In genomic region chr1:240492832-240493440, GRCh38 we compare ENCODE assay signal across 9 cellular contexts.
DNase-seq lines count a peak whose midpoint lies in the region; ATAC-seq and TF ChIP-seq lines count a peak whose summit lies in the region.
"Had no signal": no experiment of that assay in that cellular context is flagged by ENCODE, and none has a peak within 500 bp of the region (broad histone marks: within the 10 kb centered on the region; RNA-seq: fewer than 3 reads in every experiment).

No MANE protein-coding gene starts in this region.

- POLR2A ChIA-PET in CD8-positive, alpha-beta T cell (lab: Charles Lee) = no interaction called here

- H2AFZ ChIP-seq in mesenchymal stem cell (ENCODE audit: low read depth, low read length) = peak overlapping the region; percentile 33

- H3K4me1 Mint-ChIP-seq in CD8-positive, alpha-beta T cell (ENCODE audit: low read depth) = no peaks in the 10 kb centered on the region

- no peaks in the 10 kb centered on the region for H3K27me3 ChIP-seq in CD8-positive, alpha-beta T cell (ENCODE audit: insufficient read depth, low read length)
- H3K27me3 ChIP-seq in mesenchymal stem cell (ENCODE audit: control insufficient read depth in 1 of 2, insufficient read depth in 1 of 2, low read length in 2 of 2) = no peaks in the 10 kb centered on the region

- H3K9ac ChIP-seq in mesenchymal stem cell (ENCODE audit: low read length) = no peak overlapping the region

- peaks cover 3% of the 10 kb centered on the region for H3K27me3 Mint-ChIP-seq in CD8-positive, alpha-beta T cell (ENCODE audit: low read depth)

- ATAC-seq in CD8-positive, alpha-beta T cell = no peak
- ATAC-seq in HG02885 (IDR thresholded peaks at IDR 0.05; ENCODE audit: poor library complexity, unreplicated experiment) (no peak), HG02884 (IDR thresholded peaks at IDR 0.05; ENCODE audit: unreplicated experiment) (no peak)

- peak overlapping the region; percentile 49 for H3K4me3 Mint-ChIP-seq in CD8-positive, alpha-beta T cell

- no peak overlapping the region for H4K91ac ChIP-seq in mesenchymal stem cell (ENCODE audit: low read length)

- TF ChIP-seq CTCF in CD8-positive, alpha-beta T cell (IDR thresholded peaks at IDR 0.05) = no peak

- no peaks in the 10 kb centered on the region for H3K79me1 ChIP-seq in mesenchymal stem cell (replicated peaks; ENCODE audit: low read length, poor library complexity, severe bottlenecking)

- H3K14ac ChIP-seq in mesenchymal stem cell (ENCODE audit: low read length in 2 of 2) = no peak overlapping the region

- H3K27ac Mint-ChIP-seq in CD8-positive, alpha-beta T cell = no peak overlapping the region

- no peak overlapping the region for H3K27ac ChIP-seq in CD8-positive, alpha-beta T cell (ENCODE audit: low read depth, low read length)
- H3K27ac ChIP-seq in mesenchymal stem cell (ENCODE audit: low read length, poor library complexity, severe bottlenecking) = no peak overlapping the region

- H2AK5ac ChIP-seq in mesenchymal stem cell (ENCODE audit: low read length, severe bottlenecking) = no peak overlapping the region

- intact Hi-C loops in CD8-positive, alpha-beta T cell (cut with DNase I, micrococcal nuclease) = no loop called here

- peak overlapping the region; percentile 15 to 84 for H2BK12ac ChIP-seq in mesenchymal stem cell (ENCODE audit: low read length in 2 of 2)

- no peak overlapping the region for H2BK5ac ChIP-seq in mesenchymal stem cell (ENCODE audit: low read depth, low read length, poor library complexity, severe bottlenecking)

- no peaks in the 10 kb centered on the region for H3K36me3 ChIP-seq in CD8-positive, alpha-beta T cell (ENCODE audit: insufficient read depth, low read length)
- peaks cover 0 to 45% of the 10 kb centered on the region in 2 experiments for H3K36me3 ChIP-seq in mesenchymal stem cell (ENCODE audit: control insufficient read depth in 1 of 2, insufficient read depth in 2 of 2, low read depth in 1 of 2, low read length in 2 of 2)

- H3K23ac ChIP-seq in mesenchymal stem cell (ENCODE audit: low read length in 2 of 2) = no peak overlapping the region

- no peaks in the 10 kb centered on the region for H3K9me3 ChIP-seq in CD8-positive, alpha-beta T cell (ENCODE audit: low read length)
- no peaks in the 10 kb centered on the region for H3K9me3 ChIP-seq in mesenchymal stem cell (ENCODE audit: control insufficient read depth, low read length)

- no peaks in the 10 kb centered on the region for H3K36me3 Mint-ChIP-seq in CD8-positive, alpha-beta T cell

- no peak overlapping the region for H2BK15ac ChIP-seq in mesenchymal stem cell (ENCODE audit: low read depth, poor library complexity, severe bottlenecking)

- peak overlapping the region; percentile 16 to 66 for H3K4ac ChIP-seq in mesenchymal stem cell (ENCODE audit: low read depth in 1 of 2, low read length in 2 of 2)

- CTCF ChIA-PET in CD8-positive, alpha-beta T cell (lab: Charles Lee) = no interaction called here

- H3K4me1 ChIP-seq in CD8-positive, alpha-beta T cell (ENCODE audit: insufficient read depth, low read length) = no peaks in the 10 kb centered on the region
- H3K4me1 ChIP-seq in mesenchymal stem cell (ENCODE audit: control insufficient read depth, insufficient read depth, low read depth, low read length) = peaks cover 5% of the 10 kb centered on the region

- H4K8ac ChIP-seq in mesenchymal stem cell (ENCODE audit: low read length) = peak overlapping the region; percentile 21

- 50% methylated on average over 52 of the region's 52 CpGs for WGBS in mesenchymal stem cell

- H2BK120ac ChIP-seq in mesenchymal stem cell (ENCODE audit: low read depth, low read length) = no peak overlapping the region

- peak overlapping the region; percentile 56 to 65 for H3K18ac ChIP-seq in mesenchymal stem cell (ENCODE audit: low read depth in 1 of 2, low read length in 2 of 2)

- H3K4me3 ChIP-seq in CD8-positive, alpha-beta T cell (ENCODE audit: low read depth, low read length) = no peak overlapping the region
- peak overlapping the region in 1 of 2 experiments; percentile 57 for H3K4me3 ChIP-seq in mesenchymal stem cell (ENCODE audit: insufficient read depth in 1 of 2, low read depth in 1 of 2, low read length in 2 of 2)

- H3K9me3 Mint-ChIP-seq in CD8-positive, alpha-beta T cell = peaks cover 3% of the 10 kb centered on the region

- no peak overlapping the region for H3K4me2 ChIP-seq in mesenchymal stem cell (ENCODE audit: low read length, poor library complexity, severe bottlenecking)

- DNase-seq in CD8-positive, alpha-beta T cell = peak in 1 of 7 experiments; percentile 9
- DNase-seq in KG1 (lab: John Stamatoyannopoulos, UW) = peak; percentile 7
- DNase-seq in cerebellar cortex (ENCODE audit: low spot score) = peak; percentile 19
- peak; percentile 74 for DNase-seq in mesenchymal stem cell
- DNase-seq in SKM-1 (lab: John Stamatoyannopoulos, UW; ENCODE audit: unreplicated experiment) = no peak
- DNase-seq in DMS79 treated with DMSO at 0.1 percent for 48 hours (lab: John Stamatoyannopoulos, UW) = no peak
- DNase-seq: NCI-H446 had no signal

Comparison
In these comparisons a context has a peak if more than half of its experiments do, and no peak if none do; other contexts are left out.
1. DNase-seq: peak in KG1 (single experiment), cerebellar cortex (single experiment) and mesenchymal stem cell (single experiment); none in SKM-1 (single experiment) and DMS79 treated with DMSO at 0.1 percent for 48 hours (single experiment).